26 cellular contexts compared by ENCODE assay signal in genomic region chr1:200099040-200099439, GRCh38.
DNase-seq lines count a peak whose midpoint lies in the region; ATAC-seq and TF ChIP-seq lines count a peak whose summit lies in the region.
"Had no signal": no experiment of that assay in that cellular context is flagged by ENCODE, and none has a peak within 500 bp of the region (broad histone marks: within the 10 kb centered on the region; RNA-seq: fewer than 3 reads in every experiment).

No MANE protein-coding gene starts in this region.

- intact Hi-C loops in adrenal gland (cut with DNase I): no loop called here

- H3K36me3 Mint-ChIP-seq in activated naive CD8-positive, alpha-beta T cell treated with anti-CD3 and anti-CD28 coated beads, Interleukin-2, amount 50 U/mL, for 24 hours (ENCODE audit: low read depth): no peaks in the 10 kb centered on the region
- H3K36me3 Mint-ChIP-seq: activated CD4-positive, alpha-beta memory T cell treated with anti-CD3 and anti-CD28 coated beads for 36 hours; activated naive CD8-positive, alpha-beta T cell treated with anti-CD3 and anti-CD28 coated beads for 36 hours; CD8-positive, alpha-beta T cell had no signal

- ATAC-seq in activated naive CD8-positive, alpha-beta T cell treated with anti-CD3 and anti-CD28 coated beads, Interleukin-2, amount 50 U/mL, for 24 hours: no peak
- ATAC-seq in GM19324 (IDR thresholded peaks at IDR 0.05; ENCODE audit: low FRiP score, unreplicated experiment): no peak
- ATAC-seq: activated CD4-positive, CD25-positive, alpha-beta regulatory T cell treated with anti-CD3 and anti-CD28 coated beads, Interleukin-2, amount 50 U/mL, for 24 hours; CD8-positive, alpha-beta T cell; mucosa of descending colon had no signal

- no peak overlapping the region for H3K27ac Mint-ChIP-seq in activated naive CD8-positive, alpha-beta T cell treated with anti-CD3 and anti-CD28 coated beads, Interleukin-2, amount 50 U/mL, for 24 hours
- H3K27ac Mint-ChIP-seq: activated CD4-positive, alpha-beta memory T cell treated with anti-CD3 and anti-CD28 coated beads for 36 hours; activated naive CD8-positive, alpha-beta T cell treated with anti-CD3 and anti-CD28 coated beads for 36 hours; CD8-positive, alpha-beta T cell; H9; nephron progenitor cell had no signal

- TF ChIP-seq CTCF in adrenal gland (IDR thresholded peaks at IDR 0.05): no peak

- no peak for TF ChIP-seq POLR2A in adrenal gland (IDR thresholded peaks at IDR 0.05)

- H3K4me3 ChIP-seq in adrenal gland (no peak overlapping the region), subcutaneous abdominal adipose tissue (ENCODE audit: low read depth in 1 of 5, low read length in 5 of 5) (no peak overlapping the region)
- H3K4me3 ChIP-seq: mucosa of descending colon, Peyer's patch, sigmoid colon, SJCRH30, stomach had no signal

- 28 to 37% (median 33%) methylated on average over 3 of the region's 3 CpGs for WGBS in adrenal gland, 4 donors

- DNase-seq in GM03348 (ENCODE audit: low spot score) (peak; percentile 18), adrenal gland (peak; percentile 45 to 84 (median 73)), fibroblast of the conjunctiva (ENCODE audit: low read depth) (peak; percentile 22), DMS 273 (lab: John Stamatoyannopoulos, UW; ENCODE audit: unreplicated experiment) (no peak), COLO668 (lab: John Stamatoyannopoulos, UW; ENCODE audit: unreplicated experiment) (no peak)
- DNase-seq in activated naive CD8-positive, alpha-beta T cell treated with anti-CD3 and anti-CD28 coated beads, Interleukin-2, amount 50 U/mL, for 24 hours: no peak
- DNase-seq: activated CD4-positive, alpha-beta memory T cell treated with anti-CD3 and anti-CD28 coated beads for 36 hours; activated effector memory CD4-positive, alpha-beta T cell treated with Interleukin-2 at 50 U/mL for 16 hours; activated naive CD8-positive, alpha-beta T cell treated with anti-CD3 and anti-CD28 coated beads for 36 hours; AML-193; brain microvascular endothelial cell; CD8-positive, alpha-beta T cell; H9; mucosa of descending colon; NCI-H2171 treated with DMSO at 0.1 percent for 48 hours; NCI-H526; nephron progenitor cell; Peyer's patch; posterior cingulate gyrus; sigmoid colon; SJCRH30; stomach; T-helper 1 cell had no signal

- H3K27ac ChIP-seq in adrenal gland (no peak overlapping the region), subcutaneous abdominal adipose tissue (ENCODE audit: low read depth, low read length) (peak overlapping the region; percentile 37)
- H3K27ac ChIP-seq: brain microvascular endothelial cell, Peyer's patch, SJCRH30 had no signal

- H3K4me3 Mint-ChIP-seq in activated naive CD8-positive, alpha-beta T cell treated with anti-CD3 and anti-CD28 coated beads, Interleukin-2, amount 50 U/mL, for 24 hours: no peak overlapping the region
- H3K4me3 Mint-ChIP-seq: activated CD4-positive, alpha-beta memory T cell treated with anti-CD3 and anti-CD28 coated beads for 36 hours; activated naive CD8-positive, alpha-beta T cell treated with anti-CD3 and anti-CD28 coated beads for 36 hours; CD8-positive, alpha-beta T cell; H9; nephron progenitor cell had no signal

- peaks cover 0 to 10% of the 10 kb centered on the region in 2 donors for H3K4me1 ChIP-seq in adrenal gland (replicated peaks in 1 of 2)
- peaks cover 0 to 11% (median 6%) of the 10 kb centered on the region in 5 donors for H3K4me1 ChIP-seq in subcutaneous abdominal adipose tissue (ENCODE audit: control insufficient read depth in 5 of 5, insufficient read depth in 5 of 5, low read length in 5 of 5)
- H3K4me1 ChIP-seq: sigmoid colon, SJCRH30 had no signal

- H3K9ac ChIP-seq in subcutaneous abdominal adipose tissue (ENCODE audit: low read length in 5 of 5): no peak overlapping the region

- no peaks in the 10 kb centered on the region for H3K27me3 ChIP-seq in adrenal gland
- no peaks in the 10 kb centered on the region for H3K27me3 ChIP-seq in subcutaneous abdominal adipose tissue (ENCODE audit: control insufficient read depth in 5 of 5, insufficient read depth in 4 of 5, low read length in 5 of 5)
- H3K27me3 ChIP-seq: brain microvascular endothelial cell, Peyer's patch, sigmoid colon, SJCRH30, stomach had no signal

- no peaks in the 10 kb centered on the region for H3K4me1 Mint-ChIP-seq in activated naive CD8-positive, alpha-beta T cell treated with anti-CD3 and anti-CD28 coated beads, Interleukin-2, amount 50 U/mL, for 24 hours
- H3K4me1 Mint-ChIP-seq: H9 had no signal

- H3K36me3 ChIP-seq in adrenal gland (replicated peaks in 1 of 2): no peaks in the 10 kb centered on the region
- H3K36me3 ChIP-seq in subcutaneous abdominal adipose tissue (ENCODE audit: control insufficient read depth in 5 of 5, insufficient read depth in 5 of 5, low read length in 5 of 5): no peaks in the 10 kb centered on the region
- H3K36me3 ChIP-seq: brain microvascular endothelial cell, Peyer's patch, sigmoid colon, SJCRH30, stomach had no signal

- H3K9me3 ChIP-seq in adrenal gland (replicated peaks in 1 of 3) (no peaks in the 10 kb centered on the region), subcutaneous abdominal adipose tissue (ENCODE audit: control insufficient read depth in 5 of 5, low read length in 5 of 5) (no peaks in the 10 kb centered on the region)
- H3K9me3 ChIP-seq: mucosa of descending colon, Peyer's patch, sigmoid colon, SJCRH30, stomach had no signal

- H3K27me3 Mint-ChIP-seq in activated naive CD8-positive, alpha-beta T cell treated with anti-CD3 and anti-CD28 coated beads, Interleukin-2, amount 50 U/mL, for 24 hours: peaks cover 2% of the 10 kb centered on the region
- H3K27me3 Mint-ChIP-seq: activated naive CD8-positive, alpha-beta T cell treated with anti-CD3 and anti-CD28 coated beads for 36 hours had no signal

- H3K9me3 Mint-ChIP-seq in activated naive CD8-positive, alpha-beta T cell treated with anti-CD3 and anti-CD28 coated beads, Interleukin-2, amount 50 U/mL, for 24 hours: no peaks in the 10 kb centered on the region
- H3K9me3 Mint-ChIP-seq: activated CD4-positive, alpha-beta memory T cell treated with anti-CD3 and anti-CD28 coated beads for 36 hours; activated naive CD8-positive, alpha-beta T cell treated with anti-CD3 and anti-CD28 coated beads for 36 hours; CD8-positive, alpha-beta T cell; H9; nephron progenitor cell had no signal

Comparison
In these comparisons a context has a peak if more than half of its experiments do, and no peak if none do; other contexts are left out.
1. DNase-seq: peak in GM03348 (single experiment), adrenal gland (7 of 7) and fibroblast of the conjunctiva (single experiment); none in activated naive CD8-positive, alpha-beta T cell treated with anti-CD3 and anti-CD28 coated beads, Interleukin-2, amount 50 U/mL, for 24 hours (single experiment), DMS 273 (single experiment) and COLO668 (single experiment).